9 cellular contexts compared by ENCODE assay signal in genomic region chr9:33265211-33265885, GRCh38. TPM values are rescaled to one million over a fixed set of nuclear protein-coding genes. Genes with fewer than 3 reads are reported as not detected.
DNase-seq lines count a peak whose midpoint lies in the region; ATAC-seq and TF ChIP-seq lines count a peak whose summit lies in the region.
"Had no signal": no experiment of that assay in that cellular context is flagged by ENCODE, and none has a peak within 500 bp of the region (broad histone marks: within the 10 kb centered on the region; RNA-seq: fewer than 3 reads in every experiment).

No MANE protein-coding gene starts in this region.

- H3K9me3 ChIP-seq in HEK293 (ENCODE audit: control insufficient read depth, insufficient read depth, low read depth, low read length) (no peaks in the 10 kb centered on the region), iPS-20b (ENCODE audit: insufficient read depth, low read depth, low read length) (no peaks in the 10 kb centered on the region), stomach smooth muscle (ENCODE audit: control insufficient read depth in 2 of 2, low read length in 2 of 2) (no peaks in the 10 kb centered on the region)

- no peak for DNase-seq in activated T-helper 2 cell treated with anti-CD3 and anti-CD28 coated beads, Interferon-gamma antibody, Interleukin-2, Interleukin-4, amounts not matched to agents 10 μg/mL and 5 μg/mL and 100 μg/mL, durations not matched to agents 14 hours and 24 hours and 36 hours (ENCODE audit: low spot score)
- DNase-seq in stimulated activated naive CD4-positive, alpha-beta T cell treated with Interleukin-2 at 50 U/mL for 16 hours (lab: John Stamatoyannopoulos, UW), result no peak
- DNase-seq in GM20000 (ENCODE audit: low spot score), result no peak

- H3K4me3 Mint-ChIP-seq in activated T-helper 2 cell treated with anti-CD3 and anti-CD28 coated beads, Interferon-gamma antibody, Interleukin-2, Interleukin-4, amounts not matched to agents 10 μg/mL and 5 μg/mL and 100 μg/mL, durations not matched to agents 14 hours and 24 hours and 36 hours (ENCODE audit: low read depth), result peak overlapping the region; percentile 92

- TF ChIP-seq CTCF in HEK293 (tag by site-specific recombination; IDR thresholded peaks at IDR 0.05) (no peak), GM20000 (IDR thresholded peaks at IDR 0.05; ENCODE audit: extremely low read depth, missing control alignments) (no peak)

- H3K4me1 Mint-ChIP-seq in activated T-helper 2 cell treated with anti-CD3 and anti-CD28 coated beads, Interferon-gamma antibody, Interleukin-2, Interleukin-4, amounts not matched to agents 10 μg/mL and 5 μg/mL and 100 μg/mL, durations not matched to agents 14 hours and 24 hours and 36 hours (ENCODE audit: low read depth), result peaks cover 39% of the 10 kb centered on the region

- H3K4me1 ChIP-seq in HEK293 (ENCODE audit: control insufficient read depth, insufficient read depth, low read length) (peaks cover 3% of the 10 kb centered on the region; the same call in 1 of the 2 replicates), iPS-20b (ENCODE audit: insufficient read depth, low read length) (peaks cover 4% of the 10 kb centered on the region), stomach smooth muscle (ENCODE audit: control insufficient read depth, insufficient read depth, low read length) (peaks cover 23% of the 10 kb centered on the region)

- no peak for ATAC-seq in HG02938 (IDR thresholded peaks at IDR 0.05; ENCODE audit: unreplicated experiment)
- ATAC-seq in GM19324 (IDR thresholded peaks at IDR 0.05; ENCODE audit: low FRiP score, unreplicated experiment), result no peak

- H3K36me3 ChIP-seq in HEK293 (ENCODE audit: control insufficient read depth in 2 of 2, insufficient read depth in 1 of 2, low read length in 2 of 2) (peaks cover 11 to 62% of the 10 kb centered on the region in 2 experiments), iPS-20b (ENCODE audit: insufficient read depth, low read depth, low read length) (peaks cover 56% of the 10 kb centered on the region), stomach smooth muscle (ENCODE audit: control insufficient read depth in 2 of 2, insufficient read depth in 2 of 2, low read length in 2 of 2) (peaks cover 21 to 32% of the 10 kb centered on the region in 2 donors)

- peak overlapping the region; percentile 87 for H3K27ac Mint-ChIP-seq in activated T-helper 2 cell treated with anti-CD3 and anti-CD28 coated beads, Interferon-gamma antibody, Interleukin-2, Interleukin-4, amounts not matched to agents 10 μg/mL and 5 μg/mL and 100 μg/mL, durations not matched to agents 14 hours and 24 hours and 36 hours

- peak overlapping the region; percentile 42; the same call in 1 of the 2 replicates for H3K27ac ChIP-seq in HEK293 (ENCODE audit: extremely low read depth, low read depth, low read length)
- H3K27ac ChIP-seq in iPS-20b (ENCODE audit: low read length), result no peak overlapping the region
- peak overlapping the region; percentile 85 for H3K27ac ChIP-seq in stomach smooth muscle (ENCODE audit: low read length)

- CTCF ChIA-PET in HEK293 (lab: Yijun Ruan, JAX), result no interaction called here

- no peaks in the 10 kb centered on the region for H3K9me3 Mint-ChIP-seq in activated T-helper 2 cell treated with anti-CD3 and anti-CD28 coated beads, Interferon-gamma antibody, Interleukin-2, Interleukin-4, amounts not matched to agents 10 μg/mL and 5 μg/mL and 100 μg/mL, durations not matched to agents 14 hours and 24 hours and 36 hours

- H3K4me3 ChIP-seq in HEK293 (ENCODE audit: low read depth, low read length), result peak overlapping the region; percentile 55
- H3K4me3 ChIP-seq in iPS-20b (ENCODE audit: low read length), result peak overlapping the region; percentile 91
- H3K4me3 ChIP-seq in stomach smooth muscle (ENCODE audit: low read length in 2 of 2), result peak overlapping the region; percentile 72 to 97

- no peaks in the 10 kb centered on the region for H3K27me3 Mint-ChIP-seq in activated T-helper 2 cell treated with anti-CD3 and anti-CD28 coated beads, Interferon-gamma antibody, Interleukin-2, Interleukin-4, amounts not matched to agents 10 μg/mL and 5 μg/mL and 100 μg/mL, durations not matched to agents 14 hours and 24 hours and 36 hours (ENCODE audit: low read depth)

- POLR2A ChIA-PET in HEK293 (lab: Yijun Ruan, JAX), result interaction anchor here (1.1 kb wide), 1 partner anchor 25 kb away, joined by 7 read pairs; the partner anchor contains the start of gene NFX1

- H3K27me3 ChIP-seq in iPS-20b (ENCODE audit: insufficient read depth, low read length), result no peaks in the 10 kb centered on the region
- H3K27me3 ChIP-seq in stomach smooth muscle (ENCODE audit: control insufficient read depth in 1 of 2, insufficient read depth in 2 of 2, low read length in 2 of 2), result no peaks in the 10 kb centered on the region

- peaks cover 53% of the 10 kb centered on the region for H3K36me3 Mint-ChIP-seq in activated T-helper 2 cell treated with anti-CD3 and anti-CD28 coated beads, Interferon-gamma antibody, Interleukin-2, Interleukin-4, amounts not matched to agents 10 μg/mL and 5 μg/mL and 100 μg/mL, durations not matched to agents 14 hours and 24 hours and 36 hours (ENCODE audit: low read depth)

- intact Hi-C loops in activated T-helper 2 cell treated with anti-CD3 and anti-CD28 coated beads, Interferon-gamma antibody, Interleukin-2, Interleukin-4, amounts not matched to agents 10 μg/mL and 5 μg/mL and 100 μg/mL, durations not matched to agents 14 hours and 24 hours and 36 hours (cut with micrococcal nuclease), result no loop called here

- H3K9ac ChIP-seq in iPS-20b (ENCODE audit: low read depth, low read length) (peak overlapping the region; percentile 85), stomach smooth muscle (ENCODE audit: low read length in 2 of 2) (peak overlapping the region; percentile 66 to 91)

TF ChIP-seq in HEK293, 187 proteins besides CTCF, POLR2A, EP300 and RAD21 (continues in another document):
- no peak for TF ChIP-seq ZNF324 (tag by site-specific recombination; IDR thresholded peaks at IDR 0.05)
- TF ChIP-seq ZBTB17 (tag by site-specific recombination; IDR thresholded peaks at IDR 0.05), result peak; percentile 86
- peak; percentile 36; the same call in 1 of the 2 replicates for TF ChIP-seq ZNF335 (tag by site-specific recombination; conservative IDR thresholded peaks at IDR 0.05)
- no peak for TF ChIP-seq ZNF626 (tag by site-specific recombination; IDR thresholded peaks at IDR 0.05)
- no peak for TF ChIP-seq GLIS1 (tag by site-specific recombination; IDR thresholded peaks at IDR 0.05)
- TF ChIP-seq ZBTB7A (tag by site-specific recombination; IDR thresholded peaks at IDR 0.05; ENCODE audit: low read depth), result 0 out of 2 replicates have a peak, but pooled peaks have one; percentile 33
- TF ChIP-seq ZBTB44 (tag by site-specific recombination; IDR thresholded peaks at IDR 0.05), result no peak

RNA-seq across cellular contexts. Expression of gene CHMP5, which starts 0.5 kb away (rescaled TPM):
- total RNA-seq in activated T-helper 2 cell treated with anti-CD3 and anti-CD28 coated beads, Interferon-gamma antibody, Interleukin-2, Interleukin-4, amounts not matched to agents 10 μg/mL and 5 μg/mL and 100 μg/mL, durations not matched to agents 14 hours and 24 hours and 36 hours, result 54.5 and 57.6 TPM in 2 replicates

RNA-seq across cellular contexts. Expression of gene BAG1, which starts 0.8 kb away (rescaled TPM):
- 62.0 and 68.9 TPM in 2 replicates for total RNA-seq in activated T-helper 2 cell treated with anti-CD3 and anti-CD28 coated beads, Interferon-gamma antibody, Interleukin-2, Interleukin-4, amounts not matched to agents 10 μg/mL and 5 μg/mL and 100 μg/mL, durations not matched to agents 14 hours and 24 hours and 36 hours

RNA-seq across cellular contexts. Expression of gene NFX1, which starts 25.0 kb away (rescaled TPM):
- total RNA-seq in activated T-helper 2 cell treated with anti-CD3 and anti-CD28 coated beads, Interferon-gamma antibody, Interleukin-2, Interleukin-4, amounts not matched to agents 10 μg/mL and 5 μg/mL and 100 μg/mL, durations not matched to agents 14 hours and 24 hours and 36 hours, result 36.9 and 37.2 TPM in 2 replicates

RNA-seq across cellular contexts. Expression of gene SPINK4, which starts 25.4 kb away (rescaled TPM):
- not detected in 2 replicates for total RNA-seq in activated T-helper 2 cell treated with anti-CD3 and anti-CD28 coated beads, Interferon-gamma antibody, Interleukin-2, Interleukin-4, amounts not matched to agents 10 μg/mL and 5 μg/mL and 100 μg/mL, durations not matched to agents 14 hours and 24 hours and 36 hours
- total RNA-seq: T-helper 2 cell treated with Interferon-gamma antibody and Interleukin-4, amounts not matched to agents 100 ng/mL and 5 ng/mL, for 36 hours had no signal
